Comparison of ENCODE assay signal across 2 cellular contexts in the genomic region with DNA sequence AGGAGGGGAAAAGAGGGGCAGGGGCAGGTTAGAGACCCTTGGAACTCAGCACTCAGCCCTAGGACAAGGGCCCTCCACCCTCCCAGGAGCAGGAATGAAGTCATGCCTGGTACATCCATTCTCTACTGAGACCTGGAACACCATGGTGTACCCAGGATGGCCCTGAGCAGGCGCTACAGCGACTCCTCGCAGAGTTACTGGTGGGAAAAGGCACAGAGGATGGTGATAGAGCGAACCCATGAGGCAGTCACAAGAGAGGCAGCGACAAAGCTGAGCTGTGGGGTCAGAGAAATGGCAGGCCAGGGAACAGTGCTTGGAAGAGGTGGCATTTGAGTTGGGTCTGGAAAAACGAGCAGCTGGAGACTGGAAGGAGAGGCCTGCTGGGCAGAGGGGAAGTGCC.
TF ChIP-seq lines count a peak whose summit lies in the region.

No MANE protein-coding gene starts in this region.

TF ChIP-seq in HepG2, 621 proteins besides CTCF, POLR2A, EP300 and RAD21:
- no peak for TF ChIP-seq ZNF468 (CRISPR knock-in tag; IDR thresholded peaks at IDR 0.05)
- TF ChIP-seq, protein P1, sequence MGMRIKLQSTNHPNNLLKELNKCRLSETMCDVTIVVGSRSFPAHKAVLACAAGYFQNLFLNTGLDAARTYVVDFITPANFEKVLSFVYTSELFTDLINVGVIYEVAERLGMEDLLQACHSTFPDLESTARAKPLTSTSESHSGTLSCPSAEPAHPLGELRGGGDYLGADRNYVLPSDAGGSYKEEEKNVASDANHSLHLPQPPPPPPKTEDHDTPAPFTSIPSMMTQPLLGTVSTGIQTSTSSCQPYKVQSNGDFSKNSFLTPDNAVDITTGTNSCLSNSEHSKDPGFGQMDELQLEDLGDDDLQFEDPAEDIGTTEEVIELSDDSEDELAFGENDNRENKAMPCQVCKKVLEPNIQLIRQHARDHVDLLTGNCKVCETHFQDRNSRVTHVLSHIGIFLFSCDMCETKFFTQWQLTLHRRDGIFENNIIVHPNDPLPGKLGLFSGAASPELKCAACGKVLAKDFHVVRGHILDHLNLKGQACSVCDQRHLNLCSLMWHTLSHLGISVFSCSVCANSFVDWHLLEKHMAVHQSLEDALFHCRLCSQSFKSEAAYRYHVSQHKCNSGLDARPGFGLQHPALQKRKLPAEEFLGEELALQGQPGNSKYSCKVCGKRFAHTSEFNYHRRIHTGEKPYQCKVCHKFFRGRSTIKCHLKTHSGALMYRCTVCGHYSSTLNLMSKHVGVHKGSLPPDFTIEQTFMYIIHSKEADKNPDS (CRISPR knock-in tag; IDR thresholded peaks at IDR 0.05): no peak
- TF ChIP-seq PITX1 (CRISPR knock-in tag; IDR thresholded peaks at IDR 0.05): no peak

TF ChIP-seq in K562, 482 proteins besides CTCF, POLR2A, EP300 and RAD21:
- TF ChIP-seq NRF1 (conservative IDR thresholded peaks at IDR 0.05 in 1 of 2, IDR thresholded peaks at IDR 0.05 in 1 of 2): peak; percentile 37 to 55
- no peak for TF ChIP-seq GATA2 (CRISPR knock-in tag; IDR thresholded peaks at IDR 0.05)
- TF ChIP-seq, protein P2, sequence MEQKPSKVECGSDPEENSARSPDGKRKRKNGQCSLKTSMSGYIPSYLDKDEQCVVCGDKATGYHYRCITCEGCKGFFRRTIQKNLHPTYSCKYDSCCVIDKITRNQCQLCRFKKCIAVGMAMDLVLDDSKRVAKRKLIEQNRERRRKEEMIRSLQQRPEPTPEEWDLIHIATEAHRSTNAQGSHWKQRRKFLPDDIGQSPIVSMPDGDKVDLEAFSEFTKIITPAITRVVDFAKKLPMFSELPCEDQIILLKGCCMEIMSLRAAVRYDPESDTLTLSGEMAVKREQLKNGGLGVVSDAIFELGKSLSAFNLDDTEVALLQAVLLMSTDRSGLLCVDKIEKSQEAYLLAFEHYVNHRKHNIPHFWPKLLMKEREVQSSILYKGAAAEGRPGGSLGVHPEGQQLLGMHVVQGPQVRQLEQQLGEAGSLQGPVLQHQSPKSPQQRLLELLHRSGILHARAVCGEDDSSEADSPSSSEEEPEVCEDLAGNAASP (IDR thresholded peaks at IDR 0.05): no peak
- TF ChIP-seq, protein P3, sequence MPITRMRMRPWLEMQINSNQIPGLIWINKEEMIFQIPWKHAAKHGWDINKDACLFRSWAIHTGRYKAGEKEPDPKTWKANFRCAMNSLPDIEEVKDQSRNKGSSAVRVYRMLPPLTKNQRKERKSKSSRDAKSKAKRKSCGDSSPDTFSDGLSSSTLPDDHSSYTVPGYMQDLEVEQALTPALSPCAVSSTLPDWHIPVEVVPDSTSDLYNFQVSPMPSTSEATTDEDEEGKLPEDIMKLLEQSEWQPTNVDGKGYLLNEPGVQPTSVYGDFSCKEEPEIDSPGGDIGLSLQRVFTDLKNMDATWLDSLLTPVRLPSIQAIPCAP (CRISPR knock-in tag; IDR thresholded peaks at IDR 0.05; ENCODE audit: borderline replicate concordance): no peak
- no peak for TF ChIP-seq LARP7 (IDR thresholded peaks at IDR 0.05)
